ENCODE assay signal across 9 cellular contexts in the genomic region with DNA sequence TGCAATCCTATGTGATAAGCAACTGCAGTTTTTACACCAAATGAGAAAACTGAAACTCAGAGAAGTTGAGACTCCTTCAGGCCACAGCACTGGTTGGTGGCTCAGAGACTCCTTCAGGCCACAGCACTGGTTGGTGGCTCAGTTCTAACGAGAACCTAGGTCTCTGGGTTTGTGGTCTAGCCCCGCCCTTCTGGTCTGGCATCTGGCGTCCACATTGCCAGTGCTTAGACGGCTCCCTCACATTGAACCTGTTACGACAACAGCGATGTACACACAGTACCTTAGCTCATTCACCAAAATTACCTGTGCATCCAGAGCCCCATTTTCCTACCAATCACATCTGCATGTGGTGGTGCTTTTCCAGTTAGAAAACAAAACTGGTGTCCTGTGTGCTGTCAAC.
DNase-seq lines count a peak whose midpoint lies in the region; ATAC-seq and TF ChIP-seq lines count a peak whose summit lies in the region.
"Had no signal": no experiment of that assay in that cellular context is flagged by ENCODE, and none has a peak within 500 bp of the region (broad histone marks: within the 10 kb centered on the region; RNA-seq: fewer than 3 reads in every experiment).

No MANE protein-coding gene starts in this region.

- H3K27ac ChIP-seq in upper lobe of right lung = peak overlapping the region; percentile 20

- DNase-seq in T-helper 17 cell (peak in 1 of 3 donors; percentile 17), upper lobe of right lung (no peak), NCI-H524 (lab: John Stamatoyannopoulos, UW) (no peak), amygdala (lab: John Stamatoyannopoulos, UW) (no peak), DMS 273 treated with DMSO at 0.1 percent for 48 hours (lab: John Stamatoyannopoulos, UW) (no peak)

- peak; percentile 20 for ATAC-seq in GM18873 (IDR thresholded peaks at IDR 0.05; ENCODE audit: low FRiP score, unreplicated experiment)
- peak; percentile 32 for ATAC-seq in HG02840 (IDR thresholded peaks at IDR 0.05; ENCODE audit: low FRiP score, unreplicated experiment)
- peak; percentile 47 for ATAC-seq in T-helper 17 cell
- ATAC-seq in esophagus mucosa = peak; percentile 15
- ATAC-seq in upper lobe of right lung = peak; percentile 64

- peak overlapping the region; percentile 52 for H3K4me3 Mint-ChIP-seq in T-helper 17 cell

- no peaks in the 10 kb centered on the region for H3K27me3 Mint-ChIP-seq in T-helper 17 cell

- H3K36me3 Mint-ChIP-seq in T-helper 17 cell (ENCODE audit: low read depth) = peaks cover 3% of the 10 kb centered on the region

- no peaks in the 10 kb centered on the region for H3K27me3 ChIP-seq in upper lobe of right lung

- no peak overlapping the region for H3K4me3 ChIP-seq in upper lobe of right lung
- H3K4me3 ChIP-seq: lung had no signal

- peak overlapping the region; percentile 95 for H3K27ac Mint-ChIP-seq in T-helper 17 cell

- H3K36me3 ChIP-seq in upper lobe of right lung = no peaks in the 10 kb centered on the region

- peaks cover 25% of the 10 kb centered on the region for H3K4me1 Mint-ChIP-seq in T-helper 17 cell

- H3K4me1 ChIP-seq in upper lobe of right lung = peaks cover 12% of the 10 kb centered on the region

- TF ChIP-seq CTCF in upper lobe of right lung (IDR thresholded peaks at IDR 0.05) = no peak

- no peaks in the 10 kb centered on the region for H3K9me3 ChIP-seq in T-helper 17 cell (ENCODE audit: control insufficient read depth, low read length, poor library complexity, severe bottlenecking)
- H3K9me3 ChIP-seq in upper lobe of right lung = no peaks in the 10 kb centered on the region

- intact Hi-C loops in upper lobe of right lung (cut with DNase I) = no loop called here
